ENCODE assay signal across 17 cellular contexts in genomic region chr1:229060140-229060539, GRCh38.
A peak's percentile ranks its signal among the peaks of the same experiment; 100 is the strongest.
DNase-seq lines count a peak whose midpoint lies in the region; ATAC-seq, FAIRE-seq and TF ChIP-seq lines count a peak whose summit lies in the region.
"Had no signal": no experiment of that assay in that cellular context is flagged by ENCODE, and none has a peak within 500 bp of the region (broad histone marks: within the 10 kb centered on the region; RNA-seq: fewer than 3 reads in every experiment).

No MANE protein-coding gene starts in this region.

- peaks cover 24% of the 10 kb centered on the region for H3K27me3 ChIP-seq in bronchial epithelial cell (ENCODE audit: control insufficient read depth, insufficient read depth, low read length)
- H3K27me3 ChIP-seq in neural progenitor cell = no peaks in the 10 kb centered on the region
- H3K27me3 ChIP-seq in vagina = no peaks in the 10 kb centered on the region
- H3K27me3 ChIP-seq: transverse colon had no signal

- peak overlapping the region; percentile 64 for H2AFZ ChIP-seq in neural progenitor cell (replicated peaks)

- no peaks in the 10 kb centered on the region for H3K9me3 Mint-ChIP-seq in activated naive CD8-positive, alpha-beta T cell treated with anti-CD3 and anti-CD28 coated beads, Interleukin-2, amount 10 ng/mL, durations not matched to agents 7 days and 5 days
- no peaks in the 10 kb centered on the region for H3K9me3 Mint-ChIP-seq in activated naive CD8-positive, alpha-beta T cell treated with anti-CD3 and anti-CD28 coated beads, Interleukin-2, amount 50 U/mL, for 24 hours
- no peaks in the 10 kb centered on the region for H3K9me3 Mint-ChIP-seq in neural progenitor cell
- H3K9me3 Mint-ChIP-seq: activated B cell treated with CpG ODN at 0.5 μM for 24 hours had no signal

- H3F3A ChIP-seq in neural progenitor cell (ENCODE audit: low read depth) = peaks cover 14% of the 10 kb centered on the region

- H3K27me3 Mint-ChIP-seq in activated naive CD8-positive, alpha-beta T cell treated with anti-CD3 and anti-CD28 coated beads, Interleukin-2, amount 10 ng/mL, durations not matched to agents 7 days and 5 days = no peaks in the 10 kb centered on the region
- H3K27me3 Mint-ChIP-seq in activated naive CD8-positive, alpha-beta T cell treated with anti-CD3 and anti-CD28 coated beads, Interleukin-2, amount 50 U/mL, for 24 hours = peaks cover 3% of the 10 kb centered on the region
- H3K27me3 Mint-ChIP-seq in neural progenitor cell (ENCODE audit: insufficient read depth, low read depth) = peaks cover 11% of the 10 kb centered on the region

- TF ChIP-seq POLR2A in vagina (IDR thresholded peaks at IDR 0.05) = no peak

- no peak for DNase-seq in activated naive CD8-positive, alpha-beta T cell treated with anti-CD3 and anti-CD28 coated beads, Interleukin-2, amount 10 ng/mL, durations not matched to agents 7 days and 5 days
- DNase-seq in activated naive CD8-positive, alpha-beta T cell treated with anti-CD3 and anti-CD28 coated beads, Interleukin-2, amount 50 U/mL, for 24 hours = no peak
- no peak for DNase-seq in bronchial epithelial cell (ENCODE audit: low read depth)
- no peak for DNase-seq in neural progenitor cell (ENCODE audit: low spot score)
- DNase-seq in vagina (ENCODE audit: extremely low spot score in 2 of 2) = no peak
- no peak for DNase-seq in A172 (ENCODE audit: low spot score)
- DNase-seq in HuH-7 (ENCODE audit: low spot score) = no peak
- DNase-seq: activated B cell treated with CpG ODN at 0.5 μM for 24 hours; activated naive CD4-positive, alpha-beta T cell treated with Interleukin-2 at 50 U/mL for 16 hours; KG1; NCI-H1092 treated with DMSO at 0.1 percent for 48 hours; NCI-H774; transverse colon had no signal

- H3K9me3 ChIP-seq in neural progenitor cell (ENCODE audit: low read depth) = no peaks in the 10 kb centered on the region
- H3K9me3 ChIP-seq in vagina = no peaks in the 10 kb centered on the region
- H3K9me3 ChIP-seq: transverse colon had no signal

- H3K4me1 ChIP-seq in neural progenitor cell (peaks cover 39% of the 10 kb centered on the region), vagina (peaks cover 35% of the 10 kb centered on the region)

- H3K4me3 ChIP-seq in bronchial epithelial cell (ENCODE audit: low read depth, low read length) (no peak overlapping the region), neural progenitor cell (no peak overlapping the region), vagina (no peak overlapping the region)
- H3K4me3 ChIP-seq: transverse colon had no signal

- ATAC-seq in activated naive CD8-positive, alpha-beta T cell treated with anti-CD3 and anti-CD28 coated beads, Interleukin-2, amount 10 ng/mL, durations not matched to agents 7 days and 5 days (ENCODE audit: low read depth) = peak; percentile 24
- no peak for ATAC-seq in activated naive CD8-positive, alpha-beta T cell treated with anti-CD3 and anti-CD28 coated beads, Interleukin-2, amount 50 U/mL, for 24 hours
- ATAC-seq in HG02588 (IDR thresholded peaks at IDR 0.05; ENCODE audit: unreplicated experiment) = no peak

- peaks cover 2% of the 10 kb centered on the region for H3K36me3 Mint-ChIP-seq in activated naive CD8-positive, alpha-beta T cell treated with anti-CD3 and anti-CD28 coated beads, Interleukin-2, amount 10 ng/mL, durations not matched to agents 7 days and 5 days
- H3K36me3 Mint-ChIP-seq in activated naive CD8-positive, alpha-beta T cell treated with anti-CD3 and anti-CD28 coated beads, Interleukin-2, amount 50 U/mL, for 24 hours (ENCODE audit: low read depth) = no peaks in the 10 kb centered on the region
- no peaks in the 10 kb centered on the region for H3K36me3 Mint-ChIP-seq in neural progenitor cell
- H3K36me3 Mint-ChIP-seq: brain had no signal

- H3K27ac Mint-ChIP-seq in activated naive CD8-positive, alpha-beta T cell treated with anti-CD3 and anti-CD28 coated beads, Interleukin-2, amount 10 ng/mL, durations not matched to agents 7 days and 5 days = peak overlapping the region; percentile 37
- H3K27ac Mint-ChIP-seq in activated naive CD8-positive, alpha-beta T cell treated with anti-CD3 and anti-CD28 coated beads, Interleukin-2, amount 50 U/mL, for 24 hours = no peak overlapping the region
- H3K27ac Mint-ChIP-seq in neural progenitor cell = peak overlapping the region; percentile 11
- H3K27ac Mint-ChIP-seq: activated B cell treated with CpG ODN at 0.5 μM for 24 hours had no signal

- H3K4me3 Mint-ChIP-seq in activated naive CD8-positive, alpha-beta T cell treated with anti-CD3 and anti-CD28 coated beads, Interleukin-2, amount 10 ng/mL, durations not matched to agents 7 days and 5 days = peak overlapping the region; percentile 56
- no peak overlapping the region for H3K4me3 Mint-ChIP-seq in activated naive CD8-positive, alpha-beta T cell treated with anti-CD3 and anti-CD28 coated beads, Interleukin-2, amount 50 U/mL, for 24 hours
- H3K4me3 Mint-ChIP-seq in neural progenitor cell = peak overlapping the region; percentile 1
- H3K4me3 Mint-ChIP-seq: activated B cell treated with CpG ODN at 0.5 μM for 24 hours, brain had no signal

- H3K27ac ChIP-seq in neural progenitor cell (no peak overlapping the region), vagina (peak overlapping the region; percentile 10)
- H3K27ac ChIP-seq: transverse colon had no signal

- H3K9ac ChIP-seq in neural progenitor cell = no peak overlapping the region

- H3K36me3 ChIP-seq in bronchial epithelial cell (ENCODE audit: control insufficient read depth, insufficient read depth, low read length) (no peaks in the 10 kb centered on the region), neural progenitor cell (no peaks in the 10 kb centered on the region), vagina (no peaks in the 10 kb centered on the region)
- H3K36me3 ChIP-seq: transverse colon had no signal

- intact Hi-C loops in vagina (cut with DNase I) = no loop called here

- TF ChIP-seq CTCF in bronchial epithelial cell (IDR thresholded peaks at IDR 0.05; ENCODE audit: insufficient read depth, low read length, severe bottlenecking) (no peak), neural progenitor cell (IDR thresholded peaks at IDR 0.05) (no peak), vagina (IDR thresholded peaks at IDR 0.05) (no peak)

- no peaks in the 10 kb centered on the region for H4K20me1 ChIP-seq in neural progenitor cell (ENCODE audit: low read depth)

- peaks cover 31% of the 10 kb centered on the region for H3K4me1 Mint-ChIP-seq in activated naive CD8-positive, alpha-beta T cell treated with anti-CD3 and anti-CD28 coated beads, Interleukin-2, amount 10 ng/mL, durations not matched to agents 7 days and 5 days
- peaks cover 33% of the 10 kb centered on the region for H3K4me1 Mint-ChIP-seq in activated naive CD8-positive, alpha-beta T cell treated with anti-CD3 and anti-CD28 coated beads, Interleukin-2, amount 50 U/mL, for 24 hours
- H3K4me1 Mint-ChIP-seq in neural progenitor cell = peaks cover 71% of the 10 kb centered on the region

- POLR2A ChIA-PET in activated naive CD8-positive, alpha-beta T cell treated with anti-CD3 and anti-CD28 coated beads, Interleukin-2, amount 10 ng/mL, durations not matched to agents 7 days and 5 days (lab: Charles Lee) = no interaction called here

- FAIRE-seq in bronchial epithelial cell (lab: Jason Lieb, UNC) = peak; percentile 80
- FAIRE-seq: kidney, RCC 7860 had no signal

- H3K79me2 ChIP-seq in neural progenitor cell (ENCODE audit: low read depth) = no peaks in the 10 kb centered on the region

- H3K4me2 ChIP-seq in neural progenitor cell = no peak overlapping the region
